Comparison of ENCODE assay signal across 1 cellular context in the genomic region with DNA sequence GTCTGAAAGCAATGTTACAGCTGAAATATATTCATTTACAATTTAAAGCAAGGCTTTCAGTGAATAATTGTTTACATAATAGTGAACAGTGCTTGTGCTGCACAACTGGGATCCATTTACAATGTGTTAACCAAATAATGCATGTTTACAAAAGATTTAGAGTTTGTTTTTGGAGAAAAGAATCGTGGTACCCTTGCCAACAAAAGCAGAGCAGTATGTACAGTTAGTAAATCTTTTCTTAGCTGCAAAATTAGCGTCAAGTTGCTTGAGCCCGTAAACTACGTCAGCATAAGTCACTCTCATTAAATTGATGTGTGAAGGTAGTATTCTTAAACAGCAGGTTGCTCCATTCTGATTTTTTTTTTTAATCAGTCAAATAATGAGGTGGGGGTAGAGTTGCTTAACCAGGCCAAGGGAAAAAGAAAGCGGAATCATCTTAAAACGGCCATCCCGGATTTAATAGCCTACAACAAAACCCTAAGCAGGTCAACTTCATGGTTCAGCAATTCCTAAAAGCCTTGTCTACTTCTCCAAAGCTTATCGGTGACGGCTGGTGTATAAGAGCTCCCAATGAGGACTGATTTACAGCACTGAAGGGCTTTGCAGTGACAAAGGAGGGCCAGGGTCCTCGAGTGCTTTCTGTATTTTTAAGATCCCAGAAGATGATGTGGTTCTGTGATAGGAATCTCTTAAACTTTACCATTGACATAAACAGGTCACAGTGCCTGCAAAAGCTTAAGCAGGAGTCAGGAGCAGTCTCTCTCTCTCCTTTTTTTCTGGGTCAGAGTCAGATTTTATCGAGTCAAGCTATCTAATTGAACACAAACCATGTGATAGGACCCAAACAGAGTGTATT.
TF ChIP-seq lines count a peak whose summit lies in the region.

No MANE protein-coding gene starts in this region.

TF ChIP-seq in HEK293, 187 proteins besides CTCF, POLR2A, EP300 and RAD21 (continued from another document):
- TF ChIP-seq ZNF624 (tag by site-specific recombination; IDR thresholded peaks at IDR 0.05) = no peak
- TF ChIP-seq MEIS1 (CRISPR knock-in tag; IDR thresholded peaks at IDR 0.05; ENCODE audit: borderline replicate concordance) = peak; percentile 54; the same call in 1 of the 2 replicates
- TF ChIP-seq, protein P1, sequence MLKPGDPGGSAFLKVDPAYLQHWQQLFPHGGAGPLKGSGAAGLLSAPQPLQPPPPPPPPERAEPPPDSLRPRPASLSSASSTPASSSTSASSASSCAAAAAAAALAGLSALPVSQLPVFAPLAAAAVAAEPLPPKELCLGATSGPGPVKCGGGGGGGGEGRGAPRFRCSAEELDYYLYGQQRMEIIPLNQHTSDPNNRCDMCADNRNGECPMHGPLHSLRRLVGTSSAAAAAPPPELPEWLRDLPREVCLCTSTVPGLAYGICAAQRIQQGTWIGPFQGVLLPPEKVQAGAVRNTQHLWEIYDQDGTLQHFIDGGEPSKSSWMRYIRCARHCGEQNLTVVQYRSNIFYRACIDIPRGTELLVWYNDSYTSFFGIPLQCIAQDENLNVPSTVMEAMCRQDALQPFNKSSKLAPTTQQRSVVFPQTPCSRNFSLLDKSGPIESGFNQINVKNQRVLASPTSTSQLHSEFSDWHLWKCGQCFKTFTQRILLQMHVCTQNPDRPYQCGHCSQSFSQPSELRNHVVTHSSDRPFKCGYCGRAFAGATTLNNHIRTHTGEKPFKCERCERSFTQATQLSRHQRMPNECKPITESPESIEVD (tag by site-specific recombination; IDR thresholded peaks at IDR 0.05) = peak; percentile 92
- TF ChIP-seq GLI4 (tag by site-specific recombination; IDR thresholded peaks at IDR 0.05) = no peak
- no peak for TF ChIP-seq ZNF354C (tag by site-specific recombination; IDR thresholded peaks at IDR 0.05; ENCODE audit: borderline replicate concordance, low read depth)
- TF ChIP-seq, protein P2, sequence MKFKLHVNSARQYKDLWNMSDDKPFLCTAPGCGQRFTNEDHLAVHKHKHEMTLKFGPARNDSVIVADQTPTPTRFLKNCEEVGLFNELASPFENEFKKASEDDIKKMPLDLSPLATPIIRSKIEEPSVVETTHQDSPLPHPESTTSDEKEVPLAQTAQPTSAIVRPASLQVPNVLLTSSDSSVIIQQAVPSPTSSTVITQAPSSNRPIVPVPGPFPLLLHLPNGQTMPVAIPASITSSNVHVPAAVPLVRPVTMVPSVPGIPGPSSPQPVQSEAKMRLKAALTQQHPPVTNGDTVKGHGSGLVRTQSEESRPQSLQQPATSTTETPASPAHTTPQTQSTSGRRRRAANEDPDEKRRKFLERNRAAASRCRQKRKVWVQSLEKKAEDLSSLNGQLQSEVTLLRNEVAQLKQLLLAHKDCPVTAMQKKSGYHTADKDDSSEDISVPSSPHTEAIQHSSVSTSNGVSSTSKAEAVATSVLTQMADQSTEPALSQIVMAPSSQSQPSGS (tag by site-specific recombination; IDR thresholded peaks at IDR 0.05; ENCODE audit: low read depth) = peak; percentile 11; the same call in 1 of the 2 replicates
- TF ChIP-seq ZNF549 (tag by site-specific recombination; IDR thresholded peaks at IDR 0.05) = 0 out of 2 replicates have a peak, but pooled peaks have one; percentile 48
- TF ChIP-seq, protein P3, sequence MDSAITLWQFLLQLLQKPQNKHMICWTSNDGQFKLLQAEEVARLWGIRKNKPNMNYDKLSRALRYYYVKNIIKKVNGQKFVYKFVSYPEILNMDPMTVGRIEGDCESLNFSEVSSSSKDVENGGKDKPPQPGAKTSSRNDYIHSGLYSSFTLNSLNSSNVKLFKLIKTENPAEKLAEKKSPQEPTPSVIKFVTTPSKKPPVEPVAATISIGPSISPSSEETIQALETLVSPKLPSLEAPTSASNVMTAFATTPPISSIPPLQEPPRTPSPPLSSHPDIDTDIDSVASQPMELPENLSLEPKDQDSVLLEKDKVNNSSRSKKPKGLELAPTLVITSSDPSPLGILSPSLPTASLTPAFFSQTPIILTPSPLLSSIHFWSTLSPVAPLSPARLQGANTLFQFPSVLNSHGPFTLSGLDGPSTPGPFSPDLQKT (IDR thresholded peaks at IDR 0.05; ENCODE audit: borderline replicate concordance, low read depth, low read length) = no peak
- TF ChIP-seq, protein P4, sequence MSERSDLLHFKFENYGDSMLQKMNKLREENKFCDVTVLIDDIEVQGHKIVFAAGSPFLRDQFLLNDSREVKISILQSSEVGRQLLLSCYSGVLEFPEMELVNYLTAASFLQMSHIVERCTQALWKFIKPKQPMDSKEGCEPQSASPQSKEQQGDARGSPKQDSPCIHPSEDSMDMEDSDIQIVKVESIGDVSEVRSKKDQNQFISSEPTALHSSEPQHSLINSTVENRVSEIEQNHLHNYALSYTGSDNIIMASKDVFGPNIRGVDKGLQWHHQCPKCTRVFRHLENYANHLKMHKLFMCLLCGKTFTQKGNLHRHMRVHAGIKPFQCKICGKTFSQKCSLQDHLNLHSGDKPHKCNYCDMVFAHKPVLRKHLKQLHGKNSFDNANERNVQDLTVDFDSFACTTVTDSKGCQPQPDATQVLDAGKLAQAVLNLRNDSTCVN (tag by site-specific recombination; optimal IDR thresholded peaks at IDR 0.05) = peak; percentile 10
- TF ChIP-seq, protein P5, sequence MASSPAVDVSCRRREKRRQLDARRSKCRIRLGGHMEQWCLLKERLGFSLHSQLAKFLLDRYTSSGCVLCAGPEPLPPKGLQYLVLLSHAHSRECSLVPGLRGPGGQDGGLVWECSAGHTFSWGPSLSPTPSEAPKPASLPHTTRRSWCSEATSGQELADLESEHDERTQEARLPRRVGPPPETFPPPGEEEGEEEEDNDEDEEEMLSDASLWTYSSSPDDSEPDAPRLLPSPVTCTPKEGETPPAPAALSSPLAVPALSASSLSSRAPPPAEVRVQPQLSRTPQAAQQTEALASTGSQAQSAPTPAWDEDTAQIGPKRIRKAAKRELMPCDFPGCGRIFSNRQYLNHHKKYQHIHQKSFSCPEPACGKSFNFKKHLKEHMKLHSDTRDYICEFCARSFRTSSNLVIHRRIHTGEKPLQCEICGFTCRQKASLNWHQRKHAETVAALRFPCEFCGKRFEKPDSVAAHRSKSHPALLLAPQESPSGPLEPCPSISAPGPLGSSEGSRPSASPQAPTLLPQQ (tag by site-specific recombination; IDR thresholded peaks at IDR 0.05) = peak; percentile 99
- peak; percentile 95 for TF ChIP-seq TRIM28 (IDR thresholded peaks at IDR 0.05; ENCODE audit: borderline replicate concordance, low read length)
- TF ChIP-seq GLIS2 (tag by site-specific recombination; IDR thresholded peaks at IDR 0.05) = 0 out of 2 replicates have a peak, but pooled peaks have one; percentile 14
- peak; percentile 31 for TF ChIP-seq ZNF561 (tag by site-specific recombination; IDR thresholded peaks at IDR 0.05; ENCODE audit: borderline replicate concordance)
- TF ChIP-seq, protein P6, sequence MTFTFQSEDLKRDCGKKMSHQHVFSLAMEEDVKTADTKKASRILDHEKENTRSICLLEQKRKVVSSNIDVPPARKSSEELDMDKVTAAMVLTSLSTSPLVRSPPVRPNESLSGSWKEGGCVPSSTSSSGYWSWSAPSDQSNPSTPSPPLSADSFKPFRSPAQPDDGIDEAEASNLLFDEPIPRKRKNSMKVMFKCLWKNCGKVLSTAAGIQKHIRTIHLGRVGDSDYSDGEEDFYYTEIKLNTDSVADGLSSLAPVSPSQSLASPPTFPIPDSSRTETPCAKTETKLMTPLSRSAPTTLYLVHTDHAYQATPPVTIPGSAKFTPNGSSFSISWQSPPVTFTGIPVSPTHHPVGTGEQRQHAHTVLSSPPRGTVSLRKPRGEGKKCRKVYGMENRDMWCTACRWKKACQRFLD (tag by site-specific recombination; IDR thresholded peaks at IDR 0.05) = no peak
- TF ChIP-seq, protein P7, sequence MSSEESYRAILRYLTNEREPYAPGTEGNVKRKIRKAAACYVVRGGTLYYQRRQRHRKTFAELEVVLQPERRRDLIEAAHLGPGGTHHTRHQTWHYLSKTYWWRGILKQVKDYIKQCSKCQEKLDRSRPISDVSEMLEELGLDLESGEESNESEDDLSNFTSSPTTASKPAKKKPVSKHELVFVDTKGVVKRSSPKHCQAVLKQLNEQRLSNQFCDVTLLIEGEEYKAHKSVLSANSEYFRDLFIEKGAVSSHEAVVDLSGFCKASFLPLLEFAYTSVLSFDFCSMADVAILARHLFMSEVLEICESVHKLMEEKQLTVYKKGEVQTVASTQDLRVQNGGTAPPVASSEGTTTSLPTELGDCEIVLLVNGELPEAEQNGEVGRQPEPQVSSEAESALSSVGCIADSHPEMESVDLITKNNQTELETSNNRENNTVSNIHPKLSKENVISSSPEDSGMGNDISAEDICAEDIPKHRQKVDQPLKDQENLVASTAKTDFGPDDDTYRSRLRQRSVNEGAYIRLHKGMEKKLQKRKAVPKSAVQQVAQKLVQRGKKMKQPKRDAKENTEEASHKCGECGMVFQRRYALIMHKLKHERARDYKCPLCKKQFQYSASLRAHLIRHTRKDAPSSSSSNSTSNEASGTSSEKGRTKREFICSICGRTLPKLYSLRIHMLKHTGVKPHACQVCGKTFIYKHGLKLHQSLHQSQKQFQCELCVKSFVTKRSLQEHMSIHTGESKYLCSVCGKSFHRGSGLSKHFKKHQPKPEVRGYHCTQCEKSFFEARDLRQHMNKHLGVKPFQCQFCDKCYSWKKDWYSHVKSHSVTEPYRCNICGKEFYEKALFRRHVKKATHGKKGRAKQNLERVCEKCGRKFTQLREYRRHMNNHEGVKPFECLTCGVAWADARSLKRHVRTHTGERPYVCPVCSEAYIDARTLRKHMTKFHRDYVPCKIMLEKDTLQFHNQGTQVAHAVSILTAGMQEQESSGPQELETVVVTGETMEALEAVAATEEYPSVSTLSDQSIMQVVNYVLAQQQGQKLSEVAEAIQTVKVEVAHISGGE (tag by site-specific recombination; conservative IDR thresholded peaks at IDR 0.05; ENCODE audit: low read depth) = no peak
- TF ChIP-seq MZF1 (tag by site-specific recombination; IDR thresholded peaks at IDR 0.05; ENCODE audit: borderline replicate concordance) = no peak
- TF ChIP-seq SP2 (tag by site-specific recombination; IDR thresholded peaks at IDR 0.05) = 0 out of 2 replicates have a peak, but pooled peaks have one; percentile 14
- peak; percentile 81 for TF ChIP-seq ZSCAN23 (tag by site-specific recombination; IDR thresholded peaks at IDR 0.05)
- TF ChIP-seq FEZF1 (tag by site-specific recombination; IDR thresholded peaks at IDR 0.05) = peak; percentile 96
- TF ChIP-seq ZBTB8A (tag by site-specific recombination; IDR thresholded peaks at IDR 0.05) = peak; percentile 38; the same call in 1 of the 2 replicates
- TF ChIP-seq ZSCAN16 (tag by site-specific recombination; IDR thresholded peaks at IDR 0.05) = 0 out of 2 replicates have a peak, but pooled peaks have one; percentile 66
- TF ChIP-seq ZNF214 (tag by site-specific recombination; IDR thresholded peaks at IDR 0.05; ENCODE audit: borderline replicate concordance) = no peak
- no peak for TF ChIP-seq ZNF311 (tag by site-specific recombination; IDR thresholded peaks at IDR 0.05; ENCODE audit: borderline replicate concordance)
- no peak for TF ChIP-seq SP3 (tag by site-specific recombination; IDR thresholded peaks at IDR 0.05)
- TF ChIP-seq YY1 (tag by site-specific recombination; IDR thresholded peaks at IDR 0.05) = peak; percentile 17; the same call in 1 of the 2 replicates
- TF ChIP-seq GLI2 (tag by site-specific recombination; IDR thresholded peaks at IDR 0.05; ENCODE audit: borderline replicate concordance, low read depth) = peak; percentile 79; the same call in 1 of the 2 replicates
- TF ChIP-seq, protein P8, sequence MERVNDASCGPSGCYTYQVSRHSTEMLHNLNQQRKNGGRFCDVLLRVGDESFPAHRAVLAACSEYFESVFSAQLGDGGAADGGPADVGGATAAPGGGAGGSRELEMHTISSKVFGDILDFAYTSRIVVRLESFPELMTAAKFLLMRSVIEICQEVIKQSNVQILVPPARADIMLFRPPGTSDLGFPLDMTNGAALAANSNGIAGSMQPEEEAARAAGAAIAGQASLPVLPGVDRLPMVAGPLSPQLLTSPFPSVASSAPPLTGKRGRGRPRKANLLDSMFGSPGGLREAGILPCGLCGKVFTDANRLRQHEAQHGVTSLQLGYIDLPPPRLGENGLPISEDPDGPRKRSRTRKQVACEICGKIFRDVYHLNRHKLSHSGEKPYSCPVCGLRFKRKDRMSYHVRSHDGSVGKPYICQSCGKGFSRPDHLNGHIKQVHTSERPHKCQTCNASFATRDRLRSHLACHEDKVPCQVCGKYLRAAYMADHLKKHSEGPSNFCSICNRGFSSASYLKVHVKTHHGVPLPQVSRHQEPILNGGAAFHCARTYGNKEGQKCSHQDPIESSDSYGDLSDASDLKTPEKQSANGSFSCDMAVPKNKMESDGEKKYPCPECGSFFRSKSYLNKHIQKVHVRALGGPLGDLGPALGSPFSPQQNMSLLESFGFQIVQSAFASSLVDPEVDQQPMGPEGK (tag by site-specific recombination; IDR thresholded peaks at IDR 0.05) = peak; percentile 64
- peak; percentile 85 for TF ChIP-seq SP7 (tag by site-specific recombination; IDR thresholded peaks at IDR 0.05)
- no peak for TF ChIP-seq ZNF658 (tag by site-specific recombination; IDR thresholded peaks at IDR 0.05)
- no peak for TF ChIP-seq ZNF140 (tag by site-specific recombination; IDR thresholded peaks at IDR 0.05)
- TF ChIP-seq MYNN (tag by site-specific recombination; IDR thresholded peaks at IDR 0.05; ENCODE audit: borderline replicate concordance) = peak; percentile 78
- TF ChIP-seq ZNF146 (tag by site-specific recombination; IDR thresholded peaks at IDR 0.05) = peak; percentile 52
- 0 out of 2 replicates have a peak, but pooled peaks have one; percentile 27 for TF ChIP-seq ZNF423 (tag by site-specific recombination; IDR thresholded peaks at IDR 0.05)
